21 cellular contexts compared by ENCODE assay signal in genomic region chr5:102077920-102078319, GRCh38.
"Had no signal": no experiment of that assay in that cellular context is flagged by ENCODE, and none has a peak within 500 bp of the region (broad histone marks: within the 10 kb centered on the region; RNA-seq: fewer than 3 reads in every experiment).

No MANE protein-coding gene starts in this region.

- H3K27ac Mint-ChIP-seq: activated CD8-positive, alpha-beta memory T cell treated with anti-CD3 and anti-CD28 coated beads, Interleukin-2, amount 10 ng/mL, durations not matched to agents 7 days and 5 days; activated naive CD4-positive, alpha-beta T cell treated with anti-CD3 and anti-CD28 coated beads, Interleukin-2, amount 50 U/mL, for 24 hours; T-helper 1 cell treated with Interleukin-12 subunit alpha and Interleukin-12 subunit beta and Interleukin-4 antibody, amounts not matched to agents 30 μg/mL and 1 μg/mL, for 36 hours had no signal

- H3K9me3 Mint-ChIP-seq: activated T-cell treated with anti-CD3 and anti-CD28 coated beads, Interleukin-2, amount 50 U/mL, for 4 hours; T-helper 1 cell treated with Interleukin-12 subunit alpha and Interleukin-12 subunit beta and Interleukin-4 antibody, amounts not matched to agents 30 μg/mL and 1 μg/mL, for 36 hours had no signal

- H3K4me1 Mint-ChIP-seq: activated CD8-positive, alpha-beta memory T cell treated with anti-CD3 and anti-CD28 coated beads, Interleukin-2, amount 10 ng/mL, durations not matched to agents 7 days and 5 days; activated naive CD4-positive, alpha-beta T cell treated with anti-CD3 and anti-CD28 coated beads, Interleukin-2, amount 50 U/mL, for 24 hours had no signal

- H3K9me3 ChIP-seq: breast epithelium, MG63 had no signal

- H3K36me3 ChIP-seq: breast epithelium, MG63, SJSA1 had no signal

- H3K36me3 Mint-ChIP-seq: activated CD8-positive, alpha-beta memory T cell treated with anti-CD3 and anti-CD28 coated beads, Interleukin-2, amount 10 ng/mL, durations not matched to agents 7 days and 5 days; activated naive CD4-positive, alpha-beta T cell treated with anti-CD3 and anti-CD28 coated beads, Interleukin-2, amount 50 U/mL, for 24 hours had no signal

- ATAC-seq: activated CD4-positive, CD25-positive, alpha-beta regulatory T cell treated with anti-CD3 and anti-CD28 coated beads, Interleukin-2, amount 50 U/mL, for 24 hours; activated CD8-positive, alpha-beta memory T cell treated with anti-CD3 and anti-CD28 coated beads, Interleukin-2, amount 10 ng/mL, durations not matched to agents 7 days and 5 days; PC-3 had no signal

- H3K4me3 ChIP-seq: breast epithelium, MG63, SJSA1 had no signal

- H3K4me1 ChIP-seq: breast epithelium, SJSA1 had no signal

- H3K27me3 Mint-ChIP-seq: activated CD8-positive, alpha-beta memory T cell treated with anti-CD3 and anti-CD28 coated beads, Interleukin-2, amount 10 ng/mL, durations not matched to agents 7 days and 5 days; activated naive CD4-positive, alpha-beta T cell treated with anti-CD3 and anti-CD28 coated beads, Interleukin-2, amount 50 U/mL, for 24 hours had no signal

- H3K27me3 ChIP-seq: breast epithelium, MG63 had no signal

- H3K4me3 Mint-ChIP-seq: activated CD8-positive, alpha-beta memory T cell treated with anti-CD3 and anti-CD28 coated beads, Interleukin-2, amount 10 ng/mL, durations not matched to agents 7 days and 5 days; activated naive CD4-positive, alpha-beta T cell treated with anti-CD3 and anti-CD28 coated beads, Interleukin-2, amount 50 U/mL, for 24 hours; activated T-cell treated with anti-CD3 and anti-CD28 coated beads, Interleukin-2, amount 50 U/mL, for 4 hours; T-helper 1 cell treated with Interleukin-12 subunit alpha and Interleukin-12 subunit beta and Interleukin-4 antibody, amounts not matched to agents 30 μg/mL and 1 μg/mL, for 36 hours had no signal

- H3K27ac ChIP-seq: breast epithelium, SJSA1 had no signal

- DNase-seq: activated CD4-positive, alpha-beta T cell treated with anti-CD3 and anti-CD28 coated beads for 4 hours; activated CD4-positive, alpha-beta T cell treated with anti-CD3 and anti-CD28 coated beads, Interleukin-2, amount 50 U/mL, for 48 hours; activated CD8-positive, alpha-beta memory T cell treated with anti-CD3 and anti-CD28 coated beads, Interleukin-2, amount 10 ng/mL, durations not matched to agents 7 days and 5 days; activated naive CD4-positive, alpha-beta T cell; activated T-cell treated with anti-CD3 and anti-CD28 coated beads, Interleukin-2, amount 50 U/mL, for 4 hours; aorta; MG63; MV-4-11; NCI-H1092 treated with DMSO at 0.1 percent for 48 hours; NCI-H1417 treated with DMSO at 0.1 percent for 48 hours; NCI-H1694 treated with DMSO at 0.1 percent for 48 hours; NCI-H2081 treated with DMSO at 0.1 percent for 48 hours; NCI-H446; NCI-H524; PC-3; SHP77 had no signal
